Comparison of ENCODE assay signal across 1 cellular context in the genomic region with DNA sequence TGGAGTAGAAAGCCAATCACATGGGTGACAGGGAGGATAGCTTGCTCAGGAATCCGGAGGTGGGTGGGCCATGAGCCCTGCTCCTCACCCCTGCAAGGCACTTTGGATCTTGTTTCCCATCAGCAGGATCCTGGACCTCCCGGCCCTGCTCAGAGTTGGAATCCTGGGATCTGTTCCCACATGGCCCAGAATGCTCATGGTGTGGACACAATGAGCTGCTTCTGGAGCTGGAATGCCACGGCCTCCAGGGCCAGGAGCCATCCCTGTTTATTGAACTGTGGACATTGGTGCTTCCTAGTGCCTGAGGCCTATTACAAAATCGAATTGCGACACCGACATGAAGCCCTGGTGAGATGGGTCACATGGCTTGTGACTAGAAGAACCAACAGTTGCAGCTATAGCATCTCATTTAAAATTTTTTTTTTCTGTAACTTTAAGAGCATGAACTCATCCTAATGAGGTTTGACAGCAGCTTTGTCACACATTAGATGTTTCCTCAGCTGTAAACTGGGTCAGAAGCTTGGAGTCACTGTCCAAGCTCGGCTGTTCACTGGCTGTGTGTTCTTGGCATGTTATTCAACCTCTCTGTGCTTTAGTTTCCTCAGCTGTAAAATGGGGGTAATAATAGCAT.
TF ChIP-seq lines count a peak whose summit lies in the region.

No MANE protein-coding gene starts in this region.

TF ChIP-seq in K562, 482 proteins besides CTCF, POLR2A, EP300 and RAD21:
- TF ChIP-seq EP400 (IDR thresholded peaks at IDR 0.05) (no peak), BCOR (IDR thresholded peaks at IDR 0.05) (peak; percentile 83), ZNF217 (CRISPR knock-in tag; IDR thresholded peaks at IDR 0.05) (no peak), ZFP36 (IDR thresholded peaks at IDR 0.05; ENCODE audit: low read depth, low read length, partially characterized antibody) (peak; percentile 58), CEBPG (CRISPR knock-in tag; IDR thresholded peaks at IDR 0.05) (0 out of 2 replicates have a peak, but pooled peaks have one; percentile 41), CEBPG (tag; conservative IDR thresholded peaks at IDR 0.05 in 1 of 2, IDR thresholded peaks at IDR 0.05 in 1 of 2) (peak; percentile 44 to 61; a peak in 3 of 4 replicates), CEBPB (tag; IDR thresholded peaks at IDR 0.05) (peak; percentile 80), RBM25 (IDR thresholded peaks at IDR 0.05; ENCODE audit: low read depth, low read length, severe bottlenecking) (peak; percentile 91), RBM34 (IDR thresholded peaks at IDR 0.05; ENCODE audit: borderline replicate concordance, insufficient read depth, low read length) (no peak), ZNF41 (CRISPR knock-in tag; conservative IDR thresholded peaks at IDR 0.05) (no peak), SMARCA5 (IDR thresholded peaks at IDR 0.05) (0 out of 2 replicates have a peak, but pooled peaks have one; percentile 53), BRD9 (IDR thresholded peaks at IDR 0.05; ENCODE audit: low read depth, partially characterized antibody) (peak; percentile 86)
